In genomic region chr10:16996530-16996964, GRCh38 we compare ENCODE assay signal across 13 cellular contexts.
DNase-seq lines count a peak whose midpoint lies in the region; ATAC-seq and TF ChIP-seq lines count a peak whose summit lies in the region.
"Had no signal": no experiment of that assay in that cellular context is flagged by ENCODE, and none has a peak within 500 bp of the region (broad histone marks: within the 10 kb centered on the region; RNA-seq: fewer than 3 reads in every experiment).

No MANE protein-coding gene starts in this region.

- peaks cover 6% of the 10 kb centered on the region for H3K4me1 Mint-ChIP-seq in T-helper 17 cell
- H3K4me1 Mint-ChIP-seq in T-helper 2 cell treated with Interferon-gamma antibody and Interleukin-4, amounts not matched to agents 5 μg/mL and 100 μg/mL, for 36 hours (ENCODE audit: low read depth): peaks cover 11% of the 10 kb centered on the region

- ATAC-seq in T-helper 17 cell: no peak
- no peak for ATAC-seq in aorta (ENCODE audit: low FRiP score)

- peak overlapping the region; percentile 96 for H3K27ac Mint-ChIP-seq in T-helper 17 cell
- no peak overlapping the region for H3K27ac Mint-ChIP-seq in T-helper 2 cell treated with Interferon-gamma antibody and Interleukin-4, amounts not matched to agents 5 μg/mL and 100 μg/mL, for 36 hours

- no peaks in the 10 kb centered on the region for H3K9me3 Mint-ChIP-seq in T-helper 2 cell treated with Interferon-gamma antibody and Interleukin-4, amounts not matched to agents 5 μg/mL and 100 μg/mL, for 36 hours

- H3K4me3 ChIP-seq in GM23248: peak overlapping the region; percentile 22
- H3K4me3 ChIP-seq in fibroblast of villous mesenchyme (ENCODE audit: low read depth, low read length): peak overlapping the region; percentile 5
- no peak overlapping the region for H3K4me3 ChIP-seq in skin epidermis
- H3K4me3 ChIP-seq in aorta (ENCODE audit: low read length in 2 of 2): no peak overlapping the region
- H3K4me3 ChIP-seq: colonic mucosa had no signal

- intact Hi-C loops in aorta (cut with DNase I): loop anchor here in 1 of 2 donors (10.0 kb wide), 1 partner anchor 52 kb away; no protein-coding TSS in a partner anchor

- WGBS in GM23248 (ENCODE audit: low coverage in 1 of 2, low lambda C conversion rate in 2 of 2, missing lambda C conversion rate in 2 of 2), 2 experiments: 44 to 53% methylated on average over 6 of the region's 6 CpGs
- 8 to 10% methylated on average over 6 of the region's 6 CpGs for WGBS in aorta, 2 donors

- H3K36me3 Mint-ChIP-seq in T-helper 17 cell (ENCODE audit: low read depth): no peaks in the 10 kb centered on the region
- H3K36me3 Mint-ChIP-seq in T-helper 2 cell treated with Interferon-gamma antibody and Interleukin-4, amounts not matched to agents 5 μg/mL and 100 μg/mL, for 36 hours (ENCODE audit: low read depth): no peaks in the 10 kb centered on the region

- H3K27me3 ChIP-seq in GM23248 (replicated peaks; ENCODE audit: insufficient read depth) (no peaks in the 10 kb centered on the region), aorta (ENCODE audit: control insufficient read depth in 1 of 2, insufficient read depth in 2 of 2, low read length in 1 of 2) (no peaks in the 10 kb centered on the region)
- H3K27me3 ChIP-seq: colonic mucosa had no signal

- no peaks in the 10 kb centered on the region for H3K36me3 ChIP-seq in GM23248 (ENCODE audit: low read depth)
- no peaks in the 10 kb centered on the region for H3K36me3 ChIP-seq in aorta (ENCODE audit: control insufficient read depth in 1 of 2, insufficient read depth in 2 of 2, low read length in 1 of 2)
- H3K36me3 ChIP-seq: colonic mucosa had no signal

- H2AFZ ChIP-seq in GM23248: peak overlapping the region; percentile 46

- peak overlapping the region; percentile 63 for H3K4me2 ChIP-seq in GM23248 (ENCODE audit: unreplicated experiment)

- H3K9me3 ChIP-seq in GM23248 (ENCODE audit: low read depth): no peaks in the 10 kb centered on the region
- no peaks in the 10 kb centered on the region for H3K9me3 ChIP-seq in T-helper 17 cell (ENCODE audit: control insufficient read depth, low read length, poor library complexity, severe bottlenecking)
- H3K9me3 ChIP-seq in aorta (ENCODE audit: control insufficient read depth, low read length): no peaks in the 10 kb centered on the region
- H3K9me3 ChIP-seq: colonic mucosa had no signal

- H3K9ac ChIP-seq in GM23248: peak overlapping the region; percentile 64

- H4K20me1 ChIP-seq in GM23248 (ENCODE audit: insufficient read depth): no peaks in the 10 kb centered on the region

- H3K79me2 ChIP-seq in GM23248 (ENCODE audit: insufficient read depth): no peaks in the 10 kb centered on the region

- H3K4me3 Mint-ChIP-seq in T-helper 17 cell: no peak overlapping the region
- no peak overlapping the region for H3K4me3 Mint-ChIP-seq in T-helper 2 cell treated with Interferon-gamma antibody and Interleukin-4, amounts not matched to agents 5 μg/mL and 100 μg/mL, for 36 hours

- H3K4me1 ChIP-seq in GM23248 (ENCODE audit: insufficient read depth) (peaks cover 44% of the 10 kb centered on the region), aorta (ENCODE audit: control insufficient read depth in 1 of 2, insufficient read depth in 2 of 2, low read length in 2 of 2) (peaks cover 0 to 7% of the 10 kb centered on the region in 2 donors)
- H3K4me1 ChIP-seq: colonic mucosa had no signal

- H3K27me3 Mint-ChIP-seq in T-helper 17 cell: no peaks in the 10 kb centered on the region
- H3K27me3 Mint-ChIP-seq in T-helper 2 cell treated with Interferon-gamma antibody and Interleukin-4, amounts not matched to agents 5 μg/mL and 100 μg/mL, for 36 hours (ENCODE audit: low read depth): peaks cover 58% of the 10 kb centered on the region

- H3F3A ChIP-seq in GM23248 (ENCODE audit: insufficient read depth): peaks cover 38% of the 10 kb centered on the region

- in situ Hi-C loops in GM23248 (cut with MboI): no loop called here

- DNase-seq in GM23248 (peak; percentile 67), T-helper 17 cell (no peak), fibroblast of villous mesenchyme (ENCODE audit: low read depth) (peak; percentile 63), amniotic stem cell (lab: John Stamatoyannopoulos, UW) (no peak), NCI-H2107 (lab: John Stamatoyannopoulos, UW) (no peak), aorta (no peak)
- DNase-seq in T-helper 2 cell treated with Interferon-gamma antibody and Interleukin-4, amounts not matched to agents 5 μg/mL and 100 μg/mL, for 36 hours (ENCODE audit: low spot score): no peak
- DNase-seq: colonic mucosa; DMS79; H7; NCI-H2029 treated with DMSO at 0.1 percent for 48 hours; stimulated activated CD4-positive, alpha-beta T cell treated with anti-CD3 and anti-CD28 coated beads, Interleukin-4, amount 100 ng/mL, for 24 hours had no signal

- H3K9me2 ChIP-seq in GM23248 (ENCODE audit: insufficient read depth): no peaks in the 10 kb centered on the region

- no peak for TF ChIP-seq CTCF in fibroblast of villous mesenchyme (IDR thresholded peaks at IDR 0.05; ENCODE audit: insufficient read depth, low read depth, low read length)

- H3K27ac ChIP-seq in GM23248: peak overlapping the region; percentile 81
- H3K27ac ChIP-seq in skin epidermis: peak overlapping the region in 16 of 21 experiments; percentile 17 to 79 (median 48)
- peak overlapping the region in 1 of 2 donors; percentile 64 for H3K27ac ChIP-seq in aorta (ENCODE audit: low read depth in 1 of 2, low read length in 2 of 2)
- H3K27ac ChIP-seq: colonic mucosa had no signal

Comparison
In these comparisons a context has a peak if more than half of its experiments do, and no peak if none do; other contexts are left out.
1. DNase-seq: peak in GM23248 (single experiment) and fibroblast of villous mesenchyme (single experiment); none in T-helper 17 cell (0 of 3), amniotic stem cell (single experiment), T-helper 2 cell treated with Interferon-gamma antibody and Interleukin-4, amounts not matched to agents 5 μg/mL and 100 μg/mL, for 36 hours (single experiment), NCI-H2107 (single experiment) and aorta (0 of 2).
2. H3K4me3 ChIP-seq: peak in GM23248 (single experiment) and fibroblast of villous mesenchyme (single experiment); none in skin epidermis (0 of 7) and aorta (0 of 2).